ENCODE assay signal across 12 cellular contexts in the genomic region with DNA sequence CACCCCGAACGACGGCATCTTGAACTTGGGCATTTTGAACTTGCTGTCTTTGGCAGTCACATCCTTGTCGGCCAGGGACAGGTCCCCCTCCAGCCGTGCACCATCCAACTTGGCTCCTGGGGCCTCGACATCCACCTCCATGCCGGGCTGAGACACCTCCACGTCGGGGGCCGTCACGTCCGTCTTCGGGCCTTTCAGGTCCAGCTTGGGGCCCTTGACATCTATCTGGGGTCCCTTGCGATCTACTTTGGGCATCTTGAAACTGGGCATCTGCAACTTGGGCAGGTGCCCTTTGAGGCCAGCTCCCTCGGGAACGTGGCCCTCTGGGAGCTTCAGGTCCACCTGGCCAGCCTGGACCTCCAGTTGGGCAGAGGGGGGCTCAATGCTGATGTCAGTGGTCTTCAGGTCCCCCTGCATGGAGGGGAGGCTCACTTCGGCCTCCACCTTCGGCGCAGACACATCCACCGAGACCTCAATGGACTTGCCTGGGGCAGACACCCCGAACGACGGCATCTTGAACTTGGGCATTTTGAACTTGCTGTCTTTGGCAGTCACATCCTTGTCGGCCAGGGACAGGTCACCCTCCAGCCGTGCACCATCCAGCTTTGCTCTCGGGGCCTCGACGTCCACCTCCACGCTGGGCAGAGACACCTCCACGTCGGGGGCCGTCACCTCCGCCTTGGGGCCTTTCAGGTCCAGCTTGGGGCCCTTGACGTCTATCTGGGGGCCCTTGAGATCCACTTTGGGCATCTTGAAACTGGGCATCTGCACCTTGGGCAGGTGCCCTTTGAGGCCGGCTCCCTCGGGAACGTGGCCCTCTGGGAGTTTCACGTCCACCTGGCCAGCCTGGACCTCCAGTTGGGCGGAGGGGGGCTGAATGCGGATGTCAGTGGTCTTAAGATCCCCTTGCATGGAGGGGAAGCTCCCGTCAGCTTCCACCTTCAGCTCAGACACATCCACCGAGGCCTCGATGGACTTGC. TPM values are rescaled to one million over a fixed set of nuclear protein-coding genes. Genes with fewer than 3 reads are reported as not detected.
DNase-seq lines count a peak whose midpoint lies in the region; ATAC-seq and TF ChIP-seq lines count a peak whose summit lies in the region.
"Not testable (repeated sequence)": the region's sequence is repeated elsewhere in the genome, so short reads cannot be mapped to it uniquely, and the experiment has no call there.
"Had no signal": no experiment of that assay in that cellular context is flagged by ENCODE, and none has a peak within 500 bp of the region (broad histone marks: within the 10 kb centered on the region; RNA-seq: fewer than 3 reads in every experiment).

No MANE protein-coding gene starts in this region.

- H3K27me3 ChIP-seq in RWPE2 (ENCODE audit: insufficient read depth, poor library complexity, severe bottlenecking); right lobe of liver; spleen (replicated peaks in 1 of 7): not testable (repeated sequence)

- not testable (repeated sequence) for H3K27ac Mint-ChIP-seq in chondrocyte (ENCODE audit: unreplicated experiment); natural killer cell treated with Interleukin-12 subunit alpha and Interleukin-12 subunit beta and Interleukin-15 and Interleukin-18, amount 100 ng/mL, for 72 hours

- H3K4me3 Mint-ChIP-seq in chondrocyte (ENCODE audit: unreplicated experiment); natural killer cell treated with Interleukin-12 subunit alpha and Interleukin-12 subunit beta and Interleukin-15 and Interleukin-18, amount 100 ng/mL, for 72 hours: not testable (repeated sequence)

- H3K4me3 ChIP-seq in RWPE2 (ENCODE audit: severe bottlenecking); right lobe of liver; spleen: not testable (repeated sequence)

- H3K4me1 Mint-ChIP-seq in chondrocyte (ENCODE audit: low read depth); natural killer cell treated with Interleukin-12 subunit alpha and Interleukin-12 subunit beta and Interleukin-15 and Interleukin-18, amount 100 ng/mL, for 72 hours (ENCODE audit: low read depth in 2 of 2): not testable (repeated sequence)

- intact Hi-C loops in left ventricle myocardium superior (cut with micrococcal nuclease); right lobe of liver (cut with DNase I); spleen (cut with DNase I; ENCODE audit: low total_unique reads): not testable (repeated sequence)

- not testable (repeated sequence) for TF ChIP-seq CTCF in RWPE2 (IDR thresholded peaks at IDR 0.05; ENCODE audit: poor library complexity, severe bottlenecking); chondrocyte (IDR thresholded peaks at IDR 0.05); right lobe of liver (IDR thresholded peaks at IDR 0.05); spleen (IDR thresholded peaks at IDR 0.05 in 8 of 11, conservative IDR thresholded peaks at IDR 0.05 in 3 of 11)

- not testable (repeated sequence) for ATAC-seq in RWPE2 (ENCODE audit: low read depth); left ventricle myocardium superior; right lobe of liver; natural killer cell treated with Interleukin-12 subunit alpha and Interleukin-12 subunit beta and Interleukin-15 and Interleukin-18, amount 100 ng/mL, for 72 hours

- peaks cover 23% of the 10 kb centered on the region for H3K36me3 ChIP-seq in RWPE2 (ENCODE audit: low read depth)
- H3K36me3 ChIP-seq in right lobe of liver, spleen: not testable (repeated sequence)

- TF ChIP-seq POLR2A in right lobe of liver (IDR thresholded peaks at IDR 0.05); spleen (IDR thresholded peaks at IDR 0.05): not testable (repeated sequence)

- not testable (repeated sequence) for H3K9me3 ChIP-seq in RWPE2 (ENCODE audit: severe bottlenecking); right lobe of liver; spleen

- H3K27me3 Mint-ChIP-seq in chondrocyte (ENCODE audit: low read depth); natural killer cell treated with Interleukin-12 subunit alpha and Interleukin-12 subunit beta and Interleukin-15 and Interleukin-18, amount 100 ng/mL, for 72 hours: not testable (repeated sequence)

- peaks cover 27% of the 10 kb centered on the region for H3K36me3 Mint-ChIP-seq in chondrocyte (ENCODE audit: low read depth)
- H3K36me3 Mint-ChIP-seq in natural killer cell treated with Interleukin-12 subunit alpha and Interleukin-12 subunit beta and Interleukin-15 and Interleukin-18, amount 100 ng/mL, for 72 hours: not testable (repeated sequence)

- no CpG with 5 or more reads among the region's 43 CpGs for WGBS in right lobe of liver (ENCODE audit: insufficient coverage, low coverage, low lambda C conversion rate, missing lambda C conversion rate)
- WGBS in spleen, 5 donors: 85 to 94% (median 90%) methylated on average over 35 to 43 of the region's 43 CpGs

- H3K4me1 ChIP-seq in RWPE2 (ENCODE audit: insufficient read depth, poor library complexity, severe bottlenecking); right lobe of liver; spleen: not testable (repeated sequence)

- H3K9me3 Mint-ChIP-seq in chondrocyte (ENCODE audit: low read depth); natural killer cell treated with Interleukin-12 subunit alpha and Interleukin-12 subunit beta and Interleukin-15 and Interleukin-18, amount 100 ng/mL, for 72 hours: not testable (repeated sequence)

- DNase-seq in RWPE2 (ENCODE audit: low spot score): peak; percentile 63
- peak; percentile 79 for DNase-seq in chondrocyte (ENCODE audit: low spot score)
- DNase-seq in left ventricle myocardium superior: peak; percentile 21
- DNase-seq in right lobe of liver: peak; percentile 16 to 40 (median 17)
- DNase-seq in natural killer cell treated with Interleukin-12 subunit alpha and Interleukin-12 subunit beta and Interleukin-15 and Interleukin-18, amount 100 ng/mL, for 72 hours (ENCODE audit: low spot score): peak; percentile 48
- peak; percentile 56 for DNase-seq in spleen

- not testable (repeated sequence) for H3K27ac ChIP-seq in RWPE2 (ENCODE audit: poor library complexity, severe bottlenecking); right lobe of liver; spleen

RNA-seq across cellular contexts. Expression of gene PLD4, which starts 21.6 kb away (rescaled TPM):
- total RNA-seq in chondrocyte (0.07 to 0.10 TPM in 2 of 3 replicates, not detected in the other), left ventricle myocardium superior (0.27 TPM), right lobe of liver (under 1 TPM in 4 of 6 experiments, not detected in 2; 0.12 to 0.49 (median 0.33) TPM), spleen (10 to 100 TPM in 6 of 7 donors, 1 to 10 TPM in 1; 5.4 to 30.2 (median 13.9) TPM)
- not detected for total RNA-seq in natural killer cell treated with Interleukin-12 subunit alpha and Interleukin-12 subunit beta and Interleukin-15 and Interleukin-18, amount 100 ng/mL, for 72 hours
- polyA plus RNA-seq in spleen: 10 to 100 TPM; 25.8 to 31.3 (median 29.8) TPM
- total RNA-seq: A172, A673, GM23248, H1, H7 had no signal
- polyA plus RNA-seq: CD8-positive, alpha-beta memory T cell; GM23248 had no signal

RNA-seq across cellular contexts. Expression of gene AHNAK2, which starts 31.9 kb away (rescaled TPM):
- 271 to 361 TPM (median 274 TPM) in 3 replicates for total RNA-seq in chondrocyte
- 2.5 TPM for total RNA-seq in left ventricle myocardium superior
- 10 to 100 TPM in 1 of 6 experiments, 1 to 10 TPM in 5; 2.1 to 12.2 (median 4.6) TPM for total RNA-seq in right lobe of liver
- not detected for total RNA-seq in natural killer cell treated with Interleukin-12 subunit alpha and Interleukin-12 subunit beta and Interleukin-15 and Interleukin-18, amount 100 ng/mL, for 72 hours
- 1 to 10 TPM in 1 of 7 donors, under 1 TPM in 6; 0.26 to 1.3 (median 0.66) TPM for total RNA-seq in spleen
- under 1 TPM; 0.30 to 0.86 (median 0.76) TPM for polyA plus RNA-seq in spleen
- polyA plus RNA-seq: CD8-positive, alpha-beta memory T cell had no signal

RNA-seq across cellular contexts. Expression of gene CLBA1, which starts 39.3 kb away (rescaled TPM):
- 6.0 to 6.3 TPM (median 6.3 TPM) in 3 replicates for total RNA-seq in chondrocyte
- total RNA-seq in left ventricle myocardium superior: 1.5 TPM
- 1 to 10 TPM; 1.5 to 3.3 (median 2.5) TPM for total RNA-seq in right lobe of liver
- total RNA-seq in natural killer cell treated with Interleukin-12 subunit alpha and Interleukin-12 subunit beta and Interleukin-15 and Interleukin-18, amount 100 ng/mL, for 72 hours: 1 to 10 TPM; 1.2 to 1.5 TPM
- 1 to 10 TPM; 1.7 to 4.0 (median 3.4) TPM for total RNA-seq in spleen
- 1 to 10 TPM; 3.7 to 4.3 (median 3.9) TPM for polyA plus RNA-seq in spleen

Comparison
In these comparisons a context has a peak if more than half of its experiments do, and no peak if none do; other contexts are left out.
1. DNase-seq: peak in every context shown above with its lines; median percentile 79 in chondrocyte; 63 in RWPE2; 56 in spleen; 48 in natural killer cell treated with Interleukin-12 subunit alpha and Interleukin-12 subunit beta and Interleukin-15 and Interleukin-18, amount 100 ng/mL, for 72 hours; 21 in left ventricle myocardium superior; 17 in right lobe of liver.
2. RNA of gene AHNAK2, which starts 31.9 kb away (total RNA-seq): 271 to 361 TPM in chondrocyte; 2.1 to 12.2 TPM in right lobe of liver, 2.5 TPM in left ventricle myocardium superior (single experiment), 0.26 to 1.3 TPM in spleen and not detected in natural killer cell treated with Interleukin-12 subunit alpha and Interleukin-12 subunit beta and Interleukin-15 and Interleukin-18, amount 100 ng/mL, for 72 hours; every median in the first group is over 10 times any median in the second.